ENCODE assay signal across 1 cellular context in the genomic region with DNA sequence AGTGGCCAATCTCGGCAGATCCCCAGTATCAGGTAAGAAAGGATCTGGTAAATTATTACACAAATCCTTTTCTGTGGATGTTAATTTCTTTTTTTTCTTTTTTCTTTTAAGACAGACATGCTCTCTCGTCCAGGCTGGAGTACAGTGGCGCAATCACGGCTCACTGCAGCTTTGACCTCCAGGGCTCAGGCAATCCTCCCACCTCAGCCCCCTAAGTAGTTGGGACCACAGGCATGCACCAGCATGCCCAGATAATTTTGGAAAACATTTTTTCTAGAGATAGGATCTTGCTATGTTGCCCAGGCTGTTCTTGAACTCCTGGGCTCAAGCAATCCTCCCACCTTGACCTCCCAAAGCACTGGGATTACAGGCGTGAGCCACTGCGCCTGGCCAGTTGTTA.
TF ChIP-seq lines count a peak whose summit lies in the region.

No MANE protein-coding gene starts in this region.

TF ChIP-seq in SK-N-SH, 30 proteins besides CTCF, POLR2A, EP300 and RAD21 (continued from another document):
- TF ChIP-seq, protein P1, sequence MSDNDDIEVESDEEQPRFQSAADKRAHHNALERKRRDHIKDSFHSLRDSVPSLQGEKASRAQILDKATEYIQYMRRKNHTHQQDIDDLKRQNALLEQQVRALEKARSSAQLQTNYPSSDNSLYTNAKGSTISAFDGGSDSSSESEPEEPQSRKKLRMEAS (IDR thresholded peaks at IDR 0.05; ENCODE audit: low read depth): no peak
- TF ChIP-seq USF2 (IDR thresholded peaks at IDR 0.05; ENCODE audit: borderline replicate concordance, low read depth, low read length) (no peak), FOXM1 (IDR thresholded peaks at IDR 0.05; ENCODE audit: low read depth) (no peak), TAF1 (IDR thresholded peaks at IDR 0.05; ENCODE audit: borderline replicate concordance, low read depth, low read length) (no peak), FOSL2 (IDR thresholded peaks at IDR 0.05; ENCODE audit: borderline replicate concordance, low read depth) (no peak), GABPA (IDR thresholded peaks at IDR 0.05; ENCODE audit: low read depth) (no peak), YY1 (IDR thresholded peaks at IDR 0.05; ENCODE audit: low read depth) (no peak), SIN3A (IDR thresholded peaks at IDR 0.05; ENCODE audit: borderline replicate concordance, low read depth, low read length) (no peak), FOXJ3 (CRISPR knock-in tag; IDR thresholded peaks at IDR 0.05) (no peak)
- TF ChIP-seq, protein P2, sequence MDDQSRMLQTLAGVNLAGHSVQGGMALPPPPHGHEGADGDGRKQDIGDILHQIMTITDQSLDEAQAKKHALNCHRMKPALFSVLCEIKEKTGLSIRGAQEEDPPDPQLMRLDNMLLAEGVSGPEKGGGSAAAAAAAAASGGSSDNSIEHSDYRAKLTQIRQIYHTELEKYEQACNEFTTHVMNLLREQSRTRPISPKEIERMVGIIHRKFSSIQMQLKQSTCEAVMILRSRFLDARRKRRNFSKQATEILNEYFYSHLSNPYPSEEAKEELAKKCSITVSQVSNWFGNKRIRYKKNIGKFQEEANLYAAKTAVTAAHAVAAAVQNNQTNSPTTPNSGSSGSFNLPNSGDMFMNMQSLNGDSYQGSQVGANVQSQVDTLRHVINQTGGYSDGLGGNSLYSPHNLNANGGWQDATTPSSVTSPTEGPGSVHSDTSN (IDR thresholded peaks at IDR 0.05): no peak
